ENCODE assay signal across 8 cellular contexts in the genomic region with DNA sequence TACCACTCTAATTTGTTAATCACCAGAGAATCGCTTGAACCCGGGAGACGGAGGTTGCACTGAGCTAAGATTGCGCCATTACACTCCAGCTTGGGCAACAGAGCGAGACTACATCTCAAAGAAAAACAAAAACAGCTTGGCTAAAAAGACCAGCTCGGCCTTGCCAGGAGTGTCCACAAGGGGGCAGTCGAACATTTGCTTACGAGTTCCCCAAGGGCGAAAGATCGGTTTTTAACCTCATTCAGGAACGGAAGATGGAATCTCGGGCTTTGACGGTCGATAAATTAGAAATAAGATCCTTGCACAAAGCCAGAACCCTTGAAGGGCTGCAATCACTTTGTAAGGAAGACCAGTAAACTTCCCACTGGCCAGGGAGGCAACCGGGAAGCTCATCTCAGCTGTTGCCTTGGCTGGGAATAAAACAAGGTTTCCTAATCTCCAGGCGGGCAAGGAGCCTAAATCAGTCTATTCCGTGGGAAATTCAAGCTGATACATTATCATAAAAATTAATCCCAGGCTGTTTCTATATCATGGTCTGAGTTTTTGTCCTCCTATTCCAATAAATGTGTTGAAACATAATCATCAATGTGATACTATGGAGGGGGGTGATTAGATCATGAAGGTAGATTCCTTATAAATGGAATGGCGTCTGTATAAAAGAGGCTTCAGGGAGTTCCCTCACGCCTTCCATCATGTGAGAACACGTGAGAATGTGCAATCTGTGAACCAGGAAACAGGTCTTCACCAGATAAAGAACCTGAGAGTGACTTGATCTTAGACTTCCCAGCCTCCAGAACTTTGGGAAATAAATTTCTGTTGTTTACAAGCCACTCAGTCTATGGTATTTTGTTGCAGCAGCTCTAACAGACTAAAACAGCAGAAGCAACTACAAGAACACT. TPM values are rescaled to one million over a fixed set of nuclear protein-coding genes. Genes with fewer than 3 reads are reported as not detected.
A peak's percentile ranks its signal among the peaks of the same experiment; 100 is the strongest.
DNase-seq lines count a peak whose midpoint lies in the region; ATAC-seq and TF ChIP-seq lines count a peak whose summit lies in the region.

No MANE protein-coding gene starts in this region.

- no peaks in the 10 kb centered on the region for H4K20me1 ChIP-seq in HCT116 (ENCODE audit: insufficient read depth)

- H3K79me2 ChIP-seq in HCT116 (ENCODE audit: insufficient read depth, low read length), result no peaks in the 10 kb centered on the region

- H3K4me3 ChIP-seq in HCT116 (replicated peaks in 1 of 2; ENCODE audit: low read depth in 1 of 2, low read length in 2 of 2) (peak overlapping the region; percentile 27 to 32), right lobe of liver (no peak overlapping the region)

- H3K27ac ChIP-seq in HCT116 (ENCODE audit: low read depth, low read length), result 0 out of 2 replicates have a peak overlapping the region, but pooled peaks have one; percentile 3
- no peak overlapping the region for H3K27ac ChIP-seq in right lobe of liver

- peak overlapping the region; percentile 31 for H3K9ac ChIP-seq in HCT116 (ENCODE audit: low read length)

- no peaks in the 10 kb centered on the region for H3K9me3 ChIP-seq in HCT116 (ENCODE audit: control insufficient read depth in 1 of 2, insufficient read depth in 1 of 2, low read depth in 1 of 2, low read length in 2 of 2)
- no peaks in the 10 kb centered on the region for H3K9me3 ChIP-seq in right lobe of liver

- DNase-seq in AG20443 (ENCODE audit: low spot score) (peak; percentile 77), HCT116 (ENCODE audit: low read depth, low spot score) (peak; percentile 84), NCI-H524 treated with DMSO at 0.1 percent for 48 hours (lab: John Stamatoyannopoulos, UW) (peak; percentile 16), dermis blood vessel endothelial cell (peak; percentile 87), right lobe of liver (peak; percentile 77 to 82 (median 79))
- DNase-seq in activated CD4-positive, alpha-beta T cell treated with anti-CD3 and anti-CD28 coated beads, Interleukin-2, amount 50 U/mL, for 1 hour, result peak; percentile 85
- DNase-seq in stimulated activated CD4-positive, alpha-beta T cell treated with anti-CD3 and anti-CD28 coated beads, Interleukin-4, amount 100 ng/mL, for 4 hours, result peak; percentile 73 to 76

- CTCF ChIA-PET in HCT116 (lab: Charles Lee), result interaction anchor here (0.6 to 10.1 kb wide), 28 partner anchors 9 to 457 kb away, joined by 3 to 121 read pairs (median 5); partner anchors contain the start of genes DPP3, MRPL11, RAB1B and RBM14

- peak overlapping the region; percentile 79 for H2AFZ ChIP-seq in HCT116 (ENCODE audit: low read depth, low read length, poor library complexity, severe bottlenecking)

- RAD21 ChIA-PET in HCT116 (lab: Charles Lee; ENCODE audit: low non-redundant PET in 1 of 2, low total read pairs in 2 of 2, uncharacterized antibody in 2 of 2, unreplicated experiment in 2 of 2), result interaction anchor here (0.7 to 1.4 kb wide), 5 partner anchors 14 to 292 kb away, joined by 3 to 6 read pairs (median 4); no protein-coding TSS in a partner anchor

- peaks cover 16 to 32% of the 10 kb centered on the region in 2 experiments; a peak in 3 of 4 replicates for H3K4me1 ChIP-seq in HCT116 (ENCODE audit: control insufficient read depth in 1 of 2, insufficient read depth in 2 of 2, low read length in 2 of 2)
- no peaks in the 10 kb centered on the region for H3K4me1 ChIP-seq in right lobe of liver

- POLR2A ChIA-PET in HCT116 (lab: Charles Lee), result interaction anchor here (0.8 to 1.6 kb wide), 5 partner anchors 15 to 292 kb away, joined by 3 to 5 read pairs (median 4); partner anchors contain the start of genes BRMS1, DPP3, RBM4B and SLC29A2

- peak; percentile 71 for TF ChIP-seq RAD21 in HCT116 (IDR thresholded peaks at IDR 0.05; ENCODE audit: low read depth)

- H3K27me3 ChIP-seq in HCT116 (ENCODE audit: insufficient read depth, low read length) (no peaks in the 10 kb centered on the region), right lobe of liver (no peaks in the 10 kb centered on the region)

- TF ChIP-seq POLR2A in HCT116 (IDR thresholded peaks at IDR 0.05; ENCODE audit: borderline replicate concordance, extremely low read depth, insufficient read depth, insufficient read length) (no peak), right lobe of liver (IDR thresholded peaks at IDR 0.05) (no peak)

- peak overlapping the region; percentile 65 for H3K4me2 ChIP-seq in HCT116 (ENCODE audit: low read length)

- TF ChIP-seq CTCF in HCT116 (IDR thresholded peaks at IDR 0.05 in 2 of 3, conservative IDR thresholded peaks at IDR 0.05 in 1 of 3; ENCODE audit: borderline replicate concordance in 1 of 3, insufficient read depth in 1 of 3, low read depth in 2 of 3, low read length in 2 of 3) (peak; percentile 79 to 96 (median 94)), right lobe of liver (IDR thresholded peaks at IDR 0.05) (peak; percentile 81 to 96 (median 96))

- no peaks in the 10 kb centered on the region for H3K9me2 ChIP-seq in HCT116 (ENCODE audit: insufficient read depth)

- no peaks in the 10 kb centered on the region for H3K36me3 ChIP-seq in HCT116 (ENCODE audit: control insufficient read depth in 1 of 2, insufficient read depth in 2 of 2, low read length in 2 of 2)
- H3K36me3 ChIP-seq in right lobe of liver, result no peaks in the 10 kb centered on the region

- BruUV-seq in HCT116 (replicated peaks; lab: Mats Ljungman, UMichigan), result no TSS peak

- intact Hi-C loops in HCT116 (cut with micrococcal nuclease), result loop anchor here (5.0 kb wide), 1 partner anchor 74 kb away; no protein-coding TSS in a partner anchor
- intact Hi-C loops in right lobe of liver (cut with DNase I), result loop anchor here in 1 of 2 donors (10.0 kb wide), 1 partner anchor 92 kb away; the partner anchor contains the start of gene TMEM151A

- ATAC-seq in HCT116 (peak; percentile 71), right lobe of liver (peak; percentile 90 to 97 (median 92)), GM21390 (IDR thresholded peaks at IDR 0.05; ENCODE audit: unreplicated experiment) (no peak)

- 8% methylated on average over 13 of the region's 20 CpGs for WGBS in right lobe of liver (ENCODE audit: insufficient coverage, low coverage, low lambda C conversion rate, missing lambda C conversion rate)

TF ChIP-seq in HCT116, 20 proteins besides CTCF, POLR2A, EP300 and RAD21 (continues in another document):
- TF ChIP-seq CBX3 (IDR thresholded peaks at IDR 0.05; ENCODE audit: low read depth) (peak; percentile 85), ZNF274 (IDR thresholded peaks at IDR 0.05; ENCODE audit: low read depth, low read length) (no peak), CEBPB (IDR thresholded peaks at IDR 0.05; ENCODE audit: low read depth) (peak; percentile 68; the same call in 1 of the 2 replicates), MAX (IDR thresholded peaks at IDR 0.05) (peak; percentile 13; the same call in 1 of the 2 replicates), YY1 (IDR thresholded peaks at IDR 0.05; ENCODE audit: extremely low read depth, insufficient replicate concordance, low read depth, low read length) (peak; percentile 48), REST (IDR thresholded peaks at IDR 0.05; ENCODE audit: low read depth) (no peak), EZH2phosphoT487 (IDR thresholded peaks at IDR 0.05; ENCODE audit: borderline replicate concordance) (no peak)

RNA-seq across cellular contexts. Expression of gene SLC29A2, which starts 14.9 kb away (rescaled TPM):
- total RNA-seq in HCT116 (2021; ENCODE audit: unreplicated experiment) (39.7 TPM), dermis blood vessel endothelial cell (1.2 and 2.3 TPM in 2 replicates), right lobe of liver (1 to 10 TPM in 4 of 6 experiments, under 1 TPM in 2; 0.35 to 2.2 (median 1.1) TPM)
- 24.1 and 26.8 TPM in 2 replicates for polyA plus RNA-seq in HCT116 (2012)

RNA-seq across cellular contexts. Expression of gene NPAS4, which starts 34.4 kb away (rescaled TPM):
- total RNA-seq in HCT116 (2021; ENCODE audit: unreplicated experiment), result not detected
- polyA plus RNA-seq in HCT116 (2012), result not detected in 2 replicates
- not detected in 2 replicates for total RNA-seq in dermis blood vessel endothelial cell
- total RNA-seq in right lobe of liver, result not detected

RNA-seq across cellular contexts. Expression of gene B4GAT1, which starts 39.0 kb away (rescaled TPM):
- total RNA-seq in HCT116 (2021; ENCODE audit: unreplicated experiment), result 6.7 TPM
- polyA plus RNA-seq in HCT116 (2012), result 4.6 and 6.1 TPM in 2 replicates
- total RNA-seq in dermis blood vessel endothelial cell, result 25.8 and 28.1 TPM in 2 replicates
- 10 to 100 TPM in 5 of 6 experiments, 1 to 10 TPM in 1; 6.3 to 25.4 (median 15.6) TPM for total RNA-seq in right lobe of liver

RNA-seq across cellular contexts. Expression of gene BRMS1, which starts 41.5 kb away (rescaled TPM):
- total RNA-seq in HCT116 (2021; ENCODE audit: unreplicated experiment) (42.1 TPM), dermis blood vessel endothelial cell (65.7 and 71.8 TPM in 2 replicates), right lobe of liver (10 to 100 TPM in 5 of 6 experiments, 1 to 10 TPM in 1; 8.2 to 31.9 (median 12.1) TPM)
- 32.8 and 37.7 TPM in 2 replicates for polyA plus RNA-seq in HCT116 (2012)

RNA-seq across cellular contexts. Expression of gene RIN1, which starts 50.2 kb away (rescaled TPM):
- total RNA-seq in HCT116 (2021; ENCODE audit: unreplicated experiment), result 38.7 TPM
- 39.8 and 41.0 TPM in 2 replicates for polyA plus RNA-seq in HCT116 (2012)
- 4.8 and 6.7 TPM in 2 replicates for total RNA-seq in dermis blood vessel endothelial cell
- total RNA-seq in right lobe of liver, result 1 to 10 TPM in 3 of 6 experiments, under 1 TPM in 3; 0.46 to 1.8 (median 0.94) TPM

Comparison
In these comparisons a context has a peak if more than half of its experiments do, and no peak if none do; other contexts are left out.
1. DNase-seq: peak in every context shown above with its lines; median percentile 87 in dermis blood vessel endothelial cell; 85 in activated CD4-positive, alpha-beta T cell treated with anti-CD3 and anti-CD28 coated beads, Interleukin-2, amount 50 U/mL, for 1 hour; 84 in HCT116; 79 in right lobe of liver; 77 in AG20443; 74 in stimulated activated CD4-positive, alpha-beta T cell treated with anti-CD3 and anti-CD28 coated beads, Interleukin-4, amount 100 ng/mL, for 4 hours; 16 in NCI-H524 treated with DMSO at 0.1 percent for 48 hours.
2. H3K4me3 ChIP-seq: peak in HCT116 (2 of 2); none in right lobe of liver (0 of 3).
3. RNA of gene SLC29A2, which starts 14.9 kb away (total RNA-seq): 39.7 TPM in HCT116 (single experiment); 1.2 to 2.3 TPM in dermis blood vessel endothelial cell and 0.35 to 2.2 TPM in right lobe of liver; every median in the first group is over 10 times any median in the second.